Comparison of ENCODE assay signal across 6 cellular contexts in the genomic region with DNA sequence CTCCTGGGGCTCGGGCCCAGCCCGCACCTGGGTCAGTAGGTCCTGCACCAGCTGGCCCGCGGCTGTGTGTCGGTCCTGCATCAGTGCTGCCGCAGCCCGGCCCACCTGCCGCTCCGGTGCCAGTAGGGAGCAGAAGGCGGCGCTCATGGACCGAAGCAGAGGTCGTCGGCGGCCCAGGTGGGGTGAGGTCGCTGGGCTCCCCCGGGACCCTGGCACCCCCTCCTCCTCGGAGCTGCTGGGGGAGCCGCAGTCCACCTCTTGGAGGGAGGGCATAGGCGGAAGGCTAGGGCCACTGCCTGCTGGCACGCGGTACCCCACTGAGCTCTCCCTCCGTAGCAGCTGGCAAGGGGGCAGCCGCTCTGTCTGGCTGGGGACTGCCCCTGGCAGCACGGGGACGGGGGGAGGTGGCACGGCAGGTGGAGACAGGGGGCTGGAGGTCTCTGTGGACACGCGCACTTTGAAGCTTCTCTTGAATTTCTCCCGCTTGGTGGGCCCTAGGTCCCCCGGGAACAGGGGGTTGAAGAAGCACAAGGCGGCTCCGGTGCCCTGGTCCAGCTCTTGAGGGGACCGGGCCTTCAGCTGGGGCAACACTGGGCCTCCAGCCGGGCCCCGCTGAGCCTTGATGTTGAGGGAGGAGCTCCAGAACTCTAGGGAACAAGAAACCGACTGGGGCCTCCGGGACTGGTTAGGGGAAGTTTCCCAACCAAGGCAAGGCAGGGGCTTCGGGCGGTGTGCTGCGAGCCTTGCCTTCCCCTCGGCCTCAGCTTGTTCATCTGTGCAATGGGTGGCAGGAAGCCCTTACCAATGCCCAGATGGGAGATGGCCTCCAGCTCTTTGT. TPM values are rescaled to one million over a fixed set of nuclear protein-coding genes. Genes with fewer than 3 reads are reported as not detected.
DNase-seq lines count a peak whose midpoint lies in the region; ATAC-seq lines count a peak whose summit lies in the region.
"Had no signal": no experiment of that assay in that cellular context is flagged by ENCODE, and none has a peak within 500 bp of the region (broad histone marks: within the 10 kb centered on the region; RNA-seq: fewer than 3 reads in every experiment).

No MANE protein-coding gene starts in this region.

- DNase-seq in NCI-H69 (lab: John Stamatoyannopoulos, UW) (peak; percentile 31), cerebellum (ENCODE audit: low spot score) (peak; percentile 44), NCI-H446 treated with DMSO at 0.1 percent for 48 hours (lab: John Stamatoyannopoulos, UW) (no peak)
- DNase-seq: foreskin melanocyte had no signal

- peak overlapping the region; percentile 81 for H3K4me3 ChIP-seq in rectal smooth muscle tissue (ENCODE audit: low read length)

- H3K27me3 ChIP-seq in rectal smooth muscle tissue (ENCODE audit: control insufficient read depth, insufficient read depth, low read length): no peaks in the 10 kb centered on the region

- no peak overlapping the region for H3K27ac ChIP-seq in rectal smooth muscle tissue (ENCODE audit: low read depth, low read length)

- ATAC-seq in HG02588 (IDR thresholded peaks at IDR 0.05; ENCODE audit: unreplicated experiment): no peak

- H3K9ac ChIP-seq in rectal smooth muscle tissue (ENCODE audit: low read length): peak overlapping the region; percentile 11

- peaks cover 20% of the 10 kb centered on the region for H3K36me3 ChIP-seq in rectal smooth muscle tissue (ENCODE audit: control insufficient read depth, insufficient read depth, low read length)

- peaks cover 10% of the 10 kb centered on the region for H3K4me1 ChIP-seq in rectal smooth muscle tissue (ENCODE audit: control insufficient read depth, insufficient read depth, low read length)

RNA-seq across cellular contexts. Expression of a gene that starts 1.4 kb away (rescaled TPM):
- total RNA-seq in cerebellum: 0.64 TPM

RNA-seq across cellular contexts. Expression of a gene that starts 10.1 kb away (rescaled TPM):
- 10.3 TPM for total RNA-seq in cerebellum

RNA-seq across cellular contexts. Expression of a gene that starts 12.6 kb away (rescaled TPM):
- 42.7 TPM for total RNA-seq in cerebellum

RNA-seq across cellular contexts. Expression of a gene that starts 18.0 kb away (rescaled TPM):
- 5.2 TPM for total RNA-seq in cerebellum

RNA-seq across cellular contexts. Expression of a gene that starts 36.7 kb away (rescaled TPM):
- total RNA-seq in cerebellum: 1.2 TPM
